ENCODE assay signal across 8 cellular contexts in the genomic region with DNA sequence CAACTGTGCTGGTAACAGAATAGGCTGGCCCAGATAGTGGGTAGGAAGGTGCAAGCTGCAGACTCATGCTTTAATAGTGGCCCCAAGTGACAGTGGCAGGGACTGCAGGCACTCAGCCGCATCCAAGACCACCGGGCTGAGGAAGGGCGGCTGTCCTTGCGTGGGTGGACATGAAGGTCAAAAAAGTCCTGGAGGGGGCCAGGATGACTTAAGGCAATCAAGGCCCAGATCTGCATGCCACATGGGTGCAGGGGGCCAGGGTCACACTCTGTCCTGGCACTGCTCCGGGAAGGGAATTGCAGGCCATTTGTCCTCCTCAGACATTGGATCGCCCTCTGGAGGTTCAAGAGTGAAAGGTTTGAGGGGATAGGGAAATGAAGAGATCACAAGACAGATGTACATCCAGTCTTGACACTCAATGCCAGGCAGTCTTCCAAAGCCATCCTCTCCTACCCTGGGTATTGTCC. TPM values are rescaled to one million over a fixed set of nuclear protein-coding genes. Genes with fewer than 3 reads are reported as not detected.
DNase-seq lines count a peak whose midpoint lies in the region; ATAC-seq and TF ChIP-seq lines count a peak whose summit lies in the region.

No MANE protein-coding gene starts in this region.

- H3K9me3 Mint-ChIP-seq in chondrocyte (ENCODE audit: low read depth): no peaks in the 10 kb centered on the region

- H3K36me3 ChIP-seq in lower lobe of right lung: peaks cover 17% of the 10 kb centered on the region

- ATAC-seq in GM19452 (IDR thresholded peaks at IDR 0.05; ENCODE audit: unreplicated experiment) (peak; percentile 78), HG03196 (IDR thresholded peaks at IDR 0.05; ENCODE audit: unreplicated experiment) (peak; percentile 79), lower lobe of right lung (peak; percentile 93 to 96)

- H3K4me3 ChIP-seq in lower lobe of right lung: no peak overlapping the region

- H3K4me3 Mint-ChIP-seq in chondrocyte (ENCODE audit: unreplicated experiment): no peak overlapping the region

- H3K9me3 ChIP-seq in lower lobe of right lung: no peaks in the 10 kb centered on the region

- no peak overlapping the region for H3K27ac ChIP-seq in lower lobe of right lung

- H3K27me3 Mint-ChIP-seq in chondrocyte (ENCODE audit: low read depth): no peaks in the 10 kb centered on the region

- no peaks in the 10 kb centered on the region for H3K27me3 ChIP-seq in lower lobe of right lung (ENCODE audit: low read depth)

- peak; percentile 80 for DNase-seq in ELF-1 (ENCODE audit: low read depth, low spot score)
- DNase-seq in OCI-M1 (lab: John Stamatoyannopoulos, UW): peak; percentile 94
- DNase-seq in chondrocyte (ENCODE audit: low spot score): no peak
- peak; percentile 55 for DNase-seq in lower lobe of right lung
- no peak for DNase-seq in NCI-H1694 (lab: John Stamatoyannopoulos, UW)
- DNase-seq in NCI-H2196 treated with DMSO at 0.1 percent for 48 hours (lab: John Stamatoyannopoulos, UW; ENCODE audit: unreplicated experiment): no peak

- H3K4me1 Mint-ChIP-seq in chondrocyte (ENCODE audit: low read depth): peaks cover 15% of the 10 kb centered on the region

- intact Hi-C loops in lower lobe of right lung (cut with DNase I): loop anchor here (10.0 kb wide), 1 partner anchor 93 kb away; no protein-coding TSS in a partner anchor

- peaks cover 1% of the 10 kb centered on the region for H3K36me3 Mint-ChIP-seq in chondrocyte (ENCODE audit: low read depth)

- H3K27ac Mint-ChIP-seq in chondrocyte (ENCODE audit: unreplicated experiment): no peak overlapping the region

- TF ChIP-seq CTCF in chondrocyte (IDR thresholded peaks at IDR 0.05): peak; percentile 42
- peak; percentile 68 for TF ChIP-seq CTCF in lower lobe of right lung (IDR thresholded peaks at IDR 0.05)

- H3K4me1 ChIP-seq in lower lobe of right lung: peaks cover 15% of the 10 kb centered on the region

RNA-seq across cellular contexts. Expression of a gene that starts 10.4 kb away (rescaled TPM):
- total RNA-seq in chondrocyte (not detected in 3 replicates), lower lobe of right lung (32.6 TPM)

RNA-seq across cellular contexts. Expression of a gene that starts 30.4 kb away (rescaled TPM):
- 2.4 to 6.2 TPM (median 2.7 TPM) in 3 replicates for total RNA-seq in chondrocyte
- 8.1 TPM for total RNA-seq in lower lobe of right lung

RNA-seq across cellular contexts. Expression of a gene that starts 46.3 kb away (rescaled TPM):
- total RNA-seq in chondrocyte (804 to 1,052 TPM (median 810 TPM) in 3 replicates), lower lobe of right lung (1,034 TPM)

RNA-seq across cellular contexts. Expression of a gene that starts 54.2 kb away (rescaled TPM):
- total RNA-seq in chondrocyte (not detected in 3 replicates), lower lobe of right lung (10.0 TPM)

Comparison
In these comparisons a context has a peak if more than half of its experiments do, and no peak if none do; other contexts are left out.
1. DNase-seq: peak in ELF-1 (single experiment), OCI-M1 (single experiment) and lower lobe of right lung (single experiment); none in chondrocyte (single experiment), NCI-H1694 (single experiment) and NCI-H2196 treated with DMSO at 0.1 percent for 48 hours (single experiment).
2. RNA of a gene that starts 10.4 kb away (total RNA-seq): 32.6 TPM in lower lobe of right lung (single experiment); not detected in chondrocyte; every median in the first group is over 10 times any median in the second.
3. Peak in every context shown above with its lines, with median percentiles within 50 percentile points of each other: ATAC-seq.